ENCODE assay signal across 1 cellular context in genomic region chr18:59885579-59886163, GRCh38.
TF ChIP-seq lines count a peak whose summit lies in the region.

No MANE protein-coding gene starts in this region.

TF ChIP-seq in IMR-90, 13 proteins besides CTCF, POLR2A, EP300 and RAD21 (continued from another document):
- 0 out of 2 replicates have a peak, but pooled peaks have one; percentile 10 for TF ChIP-seq CEBPB (IDR thresholded peaks at IDR 0.05; ENCODE audit: low read depth, low read length)
